ENCODE assay signal across 8 cellular contexts in the genomic region with DNA sequence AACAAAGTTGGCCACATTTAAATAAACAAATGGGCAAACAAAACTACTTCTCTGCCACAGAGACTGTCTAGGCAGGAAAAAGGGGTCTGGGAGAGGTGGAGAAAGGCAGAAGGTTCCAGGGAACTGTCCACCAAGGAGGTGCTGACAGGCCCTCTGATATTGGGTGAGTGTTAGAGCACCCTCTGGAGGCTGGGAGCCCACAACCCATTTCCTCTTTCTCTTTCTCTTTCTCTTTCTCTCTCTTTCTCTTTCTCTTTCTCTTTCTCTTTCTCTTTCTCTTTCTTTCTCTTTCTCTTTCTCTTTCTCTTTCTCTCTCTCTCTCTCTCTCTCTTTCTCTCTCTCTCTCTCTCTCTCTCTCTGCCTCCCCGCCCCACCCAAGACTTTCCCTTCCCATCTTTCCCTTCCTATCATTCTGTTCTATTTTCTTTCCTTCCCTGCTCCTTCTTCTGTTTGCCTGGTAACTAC.
DNase-seq lines count a peak whose midpoint lies in the region; FAIRE-seq and TF ChIP-seq lines count a peak whose summit lies in the region.

No MANE protein-coding gene starts in this region.

- H3K79me2 ChIP-seq in fibroblast of lung (ENCODE audit: control insufficient read depth, insufficient read depth, low read length): no peaks in the 10 kb centered on the region

- no peak overlapping the region for H3K4me2 ChIP-seq in fibroblast of lung (ENCODE audit: extremely low read depth, insufficient read depth, low read length)

- no peak overlapping the region for H2AFZ ChIP-seq in fibroblast of lung (ENCODE audit: low read length)

- no peak overlapping the region for H3K4me3 ChIP-seq in Jurkat, Clone E6-1 (ENCODE audit: low read length)
- no peak overlapping the region for H3K4me3 ChIP-seq in fibroblast of lung (replicated peaks in 1 of 4; ENCODE audit: control extremely low read depth in 1 of 4, insufficient read depth in 1 of 4, low read depth in 3 of 4, low read length in 4 of 4)

- H3K36me3 ChIP-seq in fibroblast of lung (ENCODE audit: control insufficient read depth, insufficient read depth, low read length): no peaks in the 10 kb centered on the region

- no peaks in the 10 kb centered on the region for H3K9me3 ChIP-seq in fibroblast of lung (ENCODE audit: control insufficient read depth, insufficient read depth, low read depth, low read length)

- H3K4me1 ChIP-seq in fibroblast of lung (ENCODE audit: control insufficient read depth, extremely low read depth, insufficient read depth, low read length): no peaks in the 10 kb centered on the region

- no peak overlapping the region for H3K27ac ChIP-seq in fibroblast of lung (ENCODE audit: insufficient read depth, low read length)

- peak; percentile 9 to 29 for TF ChIP-seq CTCF in fibroblast of lung (conservative IDR thresholded peaks at IDR 0.05 in 1 of 2, IDR thresholded peaks at IDR 0.05 in 1 of 2; ENCODE audit: low read depth in 1 of 2, low read length in 2 of 2)

- no peak for TF ChIP-seq POLR2A in GM12892 (IDR thresholded peaks at IDR 0.05; ENCODE audit: low read depth, low read length)

- no peaks in the 10 kb centered on the region for H3K27me3 ChIP-seq in fibroblast of lung (ENCODE audit: control insufficient read depth, insufficient read depth, low read length)

- DNase-seq in stimulated activated naive CD4-positive, alpha-beta T cell (lab: John Stamatoyannopoulos, UW): peak in 4 of 6 experiments; percentile 8 to 45 (median 21)
- DNase-seq in stimulated activated naive CD4-positive, alpha-beta T cell treated with Interleukin-2 at 50 U/mL for 16 hours (lab: John Stamatoyannopoulos, UW): no peak
- DNase-seq in H4 (ENCODE audit: low spot score) (peak; percentile 59), SKM-1 treated with dmso at 0.1 percent for 144 hours (lab: John Stamatoyannopoulos, UW; ENCODE audit: unreplicated experiment) (peak; percentile 54), fibroblast of lung (ENCODE audit: low read depth in 2 of 2) (peak; percentile 2 to 41), pons (ENCODE audit: low spot score) (peak; percentile 18), GM12892 (ENCODE audit: insufficient read length) (no peak)
- DNase-seq in Jurkat, Clone E6-1 (ENCODE audit: low read depth, low spot score): peak; percentile 67

- H4K20me1 ChIP-seq in fibroblast of lung (ENCODE audit: control insufficient read depth, extremely low read depth, insufficient read depth, low read length): no peaks in the 10 kb centered on the region

- no peak overlapping the region for H3K9ac ChIP-seq in fibroblast of lung (ENCODE audit: insufficient read depth, low read length)

- FAIRE-seq in GM12892 (lab: Jason Lieb, UNC): no peak

Comparison
In these comparisons a context has a peak if more than half of its experiments do, and no peak if none do; other contexts are left out.
1. DNase-seq: peak in stimulated activated naive CD4-positive, alpha-beta T cell (4 of 6), H4 (single experiment), Jurkat, Clone E6-1 (single experiment), SKM-1 treated with dmso at 0.1 percent for 144 hours (single experiment), fibroblast of lung (2 of 2) and pons (single experiment); none in stimulated activated naive CD4-positive, alpha-beta T cell treated with Interleukin-2 at 50 U/mL for 16 hours (single experiment) and GM12892 (single experiment).